In genomic region chr5:9429691-9430215, GRCh38 we compare ENCODE assay signal across 2 cellular contexts.
TF ChIP-seq lines count a peak whose summit lies in the region.

No MANE protein-coding gene starts in this region.

TF ChIP-seq in HepG2, 621 proteins besides CTCF, POLR2A, EP300 and RAD21 (continued from another document):
- no peak for TF ChIP-seq HMGXB3 (CRISPR knock-in tag; IDR thresholded peaks at IDR 0.05; ENCODE audit: borderline replicate concordance)
- no peak for TF ChIP-seq FOXK2 (IDR thresholded peaks at IDR 0.05)
- TF ChIP-seq ERF (CRISPR knock-in tag; IDR thresholded peaks at IDR 0.05): no peak
- TF ChIP-seq SIN3A (IDR thresholded peaks at IDR 0.05; ENCODE audit: borderline replicate concordance, low read depth, low read length): no peak
- TF ChIP-seq SIX4 (CRISPR knock-in tag; IDR thresholded peaks at IDR 0.05): no peak
- no peak for TF ChIP-seq ZNF234 (CRISPR knock-in tag; conservative IDR thresholded peaks at IDR 0.05)
- no peak for TF ChIP-seq ZNF232 (CRISPR knock-in tag; IDR thresholded peaks at IDR 0.05; ENCODE audit: borderline replicate concordance)
- TF ChIP-seq PRPF4 (IDR thresholded peaks at IDR 0.05; ENCODE audit: low read depth, low read length, poor library complexity, severe bottlenecking): no peak
- TF ChIP-seq ARID2 (CRISPR knock-in tag; IDR thresholded peaks at IDR 0.05; ENCODE audit: borderline replicate concordance): no peak
- no peak for TF ChIP-seq ZNF670 (CRISPR knock-in tag; IDR thresholded peaks at IDR 0.05; ENCODE audit: borderline replicate concordance)

TF ChIP-seq in SK-N-SH, 30 proteins besides CTCF, POLR2A, EP300 and RAD21 (continued from another document):
- TF ChIP-seq PBX3 (IDR thresholded peaks at IDR 0.05) (no peak), FOXM1 (IDR thresholded peaks at IDR 0.05; ENCODE audit: low read depth) (no peak), CHD2 (IDR thresholded peaks at IDR 0.05; ENCODE audit: low read length, partially characterized antibody) (no peak), TEAD4 (IDR thresholded peaks at IDR 0.05; ENCODE audit: borderline replicate concordance, insufficient read depth) (no peak), EZH2phosphoT487 (IDR thresholded peaks at IDR 0.05; ENCODE audit: borderline replicate concordance, low read depth) (no peak)
